ENCODE assay signal across 27 cellular contexts in the genomic region with DNA sequence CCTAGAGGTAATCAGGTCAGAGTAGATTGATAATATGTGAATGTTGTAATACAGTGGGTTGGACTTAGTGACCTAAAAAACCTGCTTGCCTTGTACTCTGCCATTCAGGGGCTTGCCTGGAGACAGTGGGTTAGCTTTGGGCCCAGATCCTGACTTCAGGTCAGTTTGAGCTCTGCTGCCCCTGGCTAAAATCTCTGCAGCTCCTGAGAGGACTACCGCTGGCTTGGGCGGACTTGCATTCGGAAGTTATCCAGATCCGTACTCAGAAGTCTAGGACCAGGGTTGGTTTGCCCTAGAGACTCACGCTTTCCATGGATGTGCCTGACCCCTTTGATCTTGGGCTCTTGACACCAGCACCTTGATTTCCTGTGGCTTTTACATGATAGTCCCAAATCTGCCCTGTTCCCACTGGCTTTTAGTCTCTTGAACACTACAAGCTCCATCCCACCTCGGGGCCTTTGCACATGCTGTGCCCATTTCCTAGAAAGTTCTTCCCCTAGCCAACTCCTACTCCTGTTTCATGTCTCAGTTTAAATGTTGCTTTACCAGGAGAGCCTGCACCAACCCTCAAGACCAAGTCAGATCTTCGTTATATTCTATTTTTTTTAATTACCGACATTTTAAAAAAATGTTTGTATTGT. TPM values are rescaled to one million over a fixed set of nuclear protein-coding genes. Genes with fewer than 3 reads are reported as not detected.
"Had no signal": no experiment of that assay in that cellular context is flagged by ENCODE, and none has a peak within 500 bp of the region (broad histone marks: within the 10 kb centered on the region; RNA-seq: fewer than 3 reads in every experiment).

No MANE protein-coding gene starts in this region.

- FAIRE-seq: astrocyte, bronchial epithelial cell, frontal cortex had no signal

- H3K4me3 ChIP-seq: coronary artery, dorsolateral prefrontal cortex had no signal

- H3K27me3 ChIP-seq: brain microvascular endothelial cell, dorsolateral prefrontal cortex had no signal

- DNase-seq: activated CD4-positive, alpha-beta memory T cell treated with anti-CD3 and anti-CD28 coated beads, Interleukin-2, amount 10 ng/mL, durations not matched to agents 7 days and 5 days; activated CD4-positive, alpha-beta T cell treated with anti-CD3 and anti-CD28 coated beads for 1 hour; activated CD4-positive, alpha-beta T cell treated with anti-CD3 and anti-CD28 coated beads for 4 hours; activated CD4-positive, alpha-beta T cell treated with anti-CD3 and anti-CD28 coated beads, Interleukin-2, amount 10 ng/mL, durations not matched to agents 7 days and 5 days; activated CD4-positive, alpha-beta T cell treated with anti-CD3 and anti-CD28 coated beads, Interleukin-2, amount 50 U/mL, for 4 hours; activated CD8-positive, alpha-beta memory T cell treated with anti-CD3 and anti-CD28 coated beads, Interleukin-2, amount 50 U/mL, for 48 hours; activated effector memory CD4-positive, alpha-beta T cell treated with Interleukin-2 at 50 U/mL for 16 hours; activated gamma-delta T cell treated with Interleukin-2 at 50 U/mL for 16 hours; activated naive CD4-positive, alpha-beta T cell treated with anti-CD3 and anti-CD28 coated beads, Interleukin-2, amount 50 U/mL, for 16 hours; activated naive CD4-positive, alpha-beta T cell treated with Interleukin-2 at 50 U/mL for 16 hours; activated T-cell treated with anti-CD3 and anti-CD28 coated beads, Interleukin-2, amount 50 U/mL, for 4 hours; amniotic stem cell; anterior cingulate cortex; brain microvascular endothelial cell; effector memory CD4-positive, alpha-beta T cell; endodermal cell; foreskin fibroblast; T-helper 2 cell had no signal

- ATAC-seq: activated T-cell treated with anti-CD3 and anti-CD28 coated beads, Interleukin-2, amount 50 U/mL, for 4 hours; activated T-helper 17 cell treated with anti-CD3 and anti-CD28 coated beads, Interleukin-2, amount 50 U/mL, for 72 hours had no signal

- H3K36me3 ChIP-seq: brain microvascular endothelial cell had no signal

- H3K27ac ChIP-seq: brain microvascular endothelial cell, coronary artery had no signal

RNA-seq across cellular contexts. Expression of gene ACSBG1, which starts 5.9 kb away (rescaled TPM):
- total RNA-seq: activated CD4-positive, alpha-beta memory T cell treated with anti-CD3 and anti-CD28 coated beads, Interleukin-2, amount 10 ng/mL, durations not matched to agents 7 days and 5 days; activated CD4-positive, alpha-beta T cell treated with anti-CD3 and anti-CD28 coated beads, Interleukin-2, amount 10 ng/mL, durations not matched to agents 7 days and 5 days; activated T-cell treated with anti-CD3 and anti-CD28 coated beads, Interleukin-2, amount 50 U/mL, for 4 hours; activated T-helper 17 cell treated with anti-CD3 and anti-CD28 coated beads, Interleukin-2, amount 50 U/mL, for 72 hours; astrocyte; bronchial epithelial cell; cardiac septum; esophagus mucosa; T-helper 1 cell treated with Interleukin-12 subunit alpha and Interleukin-12 subunit beta and Interleukin-4 antibody, amounts not matched to agents 30 ng/mL and 1 ng/mL, for 36 hours had no signal
